22 cellular contexts compared by ENCODE assay signal in genomic region chr9:91946196-91946595, GRCh38. TPM values are rescaled to one million over a fixed set of nuclear protein-coding genes. Genes with fewer than 3 reads are reported as not detected.
DNase-seq lines count a peak whose midpoint lies in the region; FAIRE-seq and TF ChIP-seq lines count a peak whose summit lies in the region.
"Had no signal": no experiment of that assay in that cellular context is flagged by ENCODE, and none has a peak within 500 bp of the region (broad histone marks: within the 10 kb centered on the region; RNA-seq: fewer than 3 reads in every experiment).

No MANE protein-coding gene starts in this region.

- DNase-seq in cardiac muscle cell (ENCODE audit: low read depth in 1 of 2, low spot score in 1 of 2) = no peak
- no peak for DNase-seq in left ventricle myocardium inferior
- no peak for DNase-seq in esophagus squamous epithelium (lab: John Stamatoyannopoulos, UW)
- DNase-seq in nephron progenitor cell = no peak
- peak in 1 of 2 donors; percentile 75 for DNase-seq in vagina (ENCODE audit: extremely low spot score in 2 of 2)
- DNase-seq in NCI-H1417 (lab: John Stamatoyannopoulos, UW) = no peak
- DNase-seq in activated CD4-positive, alpha-beta T cell treated with anti-CD3 and anti-CD28 coated beads, Interleukin-2, amount 50 U/mL, for 1 hour = no peak
- DNase-seq in GM12892 (ENCODE audit: insufficient read length) = no peak
- DNase-seq: activated CD4-positive, alpha-beta T cell treated with anti-CD3 and anti-CD28 coated beads for 1 hour; BE2C; Caco-2; effector CD8-positive, alpha-beta T cell; heart right ventricle; immature natural killer cell; NCI-H1436 treated with DMSO at 0.1 percent for 48 hours; occipital lobe; stimulated activated naive CD4-positive, alpha-beta T cell had no signal

- no peaks in the 10 kb centered on the region for H3K9me3 ChIP-seq in cardiac muscle cell (ENCODE audit: low read depth)
- H3K9me3 ChIP-seq in left ventricle myocardium inferior (replicated peaks) = no peaks in the 10 kb centered on the region
- no peaks in the 10 kb centered on the region for H3K9me3 ChIP-seq in esophagus squamous epithelium
- H3K9me3 ChIP-seq in vagina = no peaks in the 10 kb centered on the region
- H3K9me3 ChIP-seq: ascending aorta, BE2C, Caco-2, tibial nerve had no signal

- H3K4me3 Mint-ChIP-seq in nephron progenitor cell = peak overlapping the region; percentile 95
- H3K4me3 Mint-ChIP-seq: activated naive CD4-positive, alpha-beta T cell treated with anti-CD3 and anti-CD28 coated beads, Interleukin-2, amount 50 U/mL, for 24 hours; immature natural killer cell had no signal

- H3K4me1 ChIP-seq in cardiac muscle cell (ENCODE audit: low read depth) (peaks cover 47% of the 10 kb centered on the region), left ventricle myocardium inferior (peaks cover 22% of the 10 kb centered on the region), esophagus squamous epithelium (peaks cover 8 to 45% (median 11%) of the 10 kb centered on the region in 3 donors), vagina (peaks cover 58% of the 10 kb centered on the region)
- H3K4me1 ChIP-seq: Caco-2 had no signal

- no peaks in the 10 kb centered on the region for H3K27me3 Mint-ChIP-seq in nephron progenitor cell (ENCODE audit: low read depth, poor library complexity)

- peak overlapping the region; percentile 87 for H3K27ac Mint-ChIP-seq in nephron progenitor cell
- H3K27ac Mint-ChIP-seq: activated naive CD4-positive, alpha-beta T cell treated with anti-CD3 and anti-CD28 coated beads, Interleukin-2, amount 50 U/mL, for 24 hours; immature natural killer cell had no signal

- peaks cover 71% of the 10 kb centered on the region for H3K4me1 Mint-ChIP-seq in nephron progenitor cell

- no peak overlapping the region for H3K4me3 ChIP-seq in cardiac muscle cell
- H3K4me3 ChIP-seq in left ventricle myocardium inferior = no peak overlapping the region
- no peak overlapping the region for H3K4me3 ChIP-seq in esophagus squamous epithelium
- H3K4me3 ChIP-seq in vagina = peak overlapping the region; percentile 2 to 6
- H3K4me3 ChIP-seq: ascending aorta, heart right ventricle, tibial nerve had no signal

- peaks cover 28% of the 10 kb centered on the region for H3K9me3 Mint-ChIP-seq in nephron progenitor cell
- H3K9me3 Mint-ChIP-seq: activated naive CD4-positive, alpha-beta T cell treated with anti-CD3 and anti-CD28 coated beads, Interleukin-2, amount 50 U/mL, for 24 hours had no signal

- TF ChIP-seq POLR2A in esophagus squamous epithelium (IDR thresholded peaks at IDR 0.05) = no peak
- TF ChIP-seq POLR2A in vagina (IDR thresholded peaks at IDR 0.05) = no peak
- no peak for TF ChIP-seq POLR2A in GM12892 (IDR thresholded peaks at IDR 0.05; ENCODE audit: low read depth, low read length)

- H3K27me3 ChIP-seq in cardiac muscle cell (peaks cover 3% of the 10 kb centered on the region), left ventricle myocardium inferior (ENCODE audit: low read depth) (peaks cover 83% of the 10 kb centered on the region), esophagus squamous epithelium (peaks cover 0 to 82% (median 4%) of the 10 kb centered on the region in 4 donors), vagina (no peaks in the 10 kb centered on the region)
- H3K27me3 ChIP-seq: BE2C had no signal

- WGBS in esophagus squamous epithelium, 2 donors = 56 to 60% methylated on average over 4 to 5 of the region's 5 CpGs

- intact Hi-C loops in left ventricle myocardium inferior (cut with micrococcal nuclease) = loop anchor here (10.0 kb wide), 1 partner anchor 171 kb away; no protein-coding TSS in a partner anchor
- intact Hi-C loops in esophagus squamous epithelium (cut with DNase I) = no loop called here
- intact Hi-C loops in vagina (cut with DNase I) = loop anchor here (10.0 kb wide), 1 partner anchor 51 kb away; no protein-coding TSS in a partner anchor

- H3K27ac ChIP-seq in cardiac muscle cell (peak overlapping the region; percentile 74), left ventricle myocardium inferior (replicated peaks) (no peak overlapping the region), esophagus squamous epithelium (peak overlapping the region; percentile 21 to 90 (median 64)), vagina (peak overlapping the region; percentile 76)
- H3K27ac ChIP-seq: ascending aorta, RWPE1, tibial nerve had no signal

- no peak for TF ChIP-seq CTCF in cardiac muscle cell (IDR thresholded peaks at IDR 0.05; ENCODE audit: low read depth, low read length)
- TF ChIP-seq CTCF in left ventricle myocardium inferior (IDR thresholded peaks at IDR 0.05; ENCODE audit: borderline replicate concordance) = no peak
- TF ChIP-seq CTCF in esophagus squamous epithelium (IDR thresholded peaks at IDR 0.05) = no peak
- TF ChIP-seq CTCF in nephron progenitor cell (IDR thresholded peaks at IDR 0.05) = no peak
- no peak for TF ChIP-seq CTCF in vagina (IDR thresholded peaks at IDR 0.05)

- H3K36me3 ChIP-seq in cardiac muscle cell (no peaks in the 10 kb centered on the region), left ventricle myocardium inferior (no peaks in the 10 kb centered on the region), esophagus squamous epithelium (no peaks in the 10 kb centered on the region), vagina (no peaks in the 10 kb centered on the region)
- H3K36me3 ChIP-seq: ascending aorta, BE2C, heart right ventricle, tibial nerve had no signal

- peaks cover 33% of the 10 kb centered on the region for H3K36me3 Mint-ChIP-seq in nephron progenitor cell (ENCODE audit: low read depth)
- H3K36me3 Mint-ChIP-seq: activated naive CD4-positive, alpha-beta T cell treated with anti-CD3 and anti-CD28 coated beads, Interleukin-2, amount 50 U/mL, for 24 hours; immature natural killer cell had no signal

- FAIRE-seq in GM12892 (lab: Jason Lieb, UNC) = no peak

RNA-seq across cellular contexts. Expression of gene ROR2, which starts 3.8 kb away (rescaled TPM):
- 36.7 and 38.6 TPM in 2 replicates for total RNA-seq in cardiac muscle cell
- 21.5 and 23.6 TPM in 2 replicates for polyA plus RNA-seq in cardiac muscle cell
- total RNA-seq in left ventricle myocardium inferior = 0.74 TPM
- 10 to 100 TPM in 1 of 4 donors, 1 to 10 TPM in 2, under 1 TPM in 1; 0.68 to 12.6 (median 3.7) TPM for total RNA-seq in esophagus squamous epithelium
- 22.3 TPM for total RNA-seq in vagina
- not detected for polyA plus RNA-seq in GM12892 (2012; ENCODE audit: missing spikeins)
- total RNA-seq: A172 had no signal
- polyA plus RNA-seq: immature natural killer cell had no signal

Comparison
In these comparisons a context has a peak if more than half of its experiments do, and no peak if none do; other contexts are left out.
1. H3K4me3 ChIP-seq: peak in vagina (2 of 2); none in cardiac muscle cell (single experiment), left ventricle myocardium inferior (single experiment) and esophagus squamous epithelium (0 of 4).